ENCODE assay signal across 1 cellular context in the genomic region with DNA sequence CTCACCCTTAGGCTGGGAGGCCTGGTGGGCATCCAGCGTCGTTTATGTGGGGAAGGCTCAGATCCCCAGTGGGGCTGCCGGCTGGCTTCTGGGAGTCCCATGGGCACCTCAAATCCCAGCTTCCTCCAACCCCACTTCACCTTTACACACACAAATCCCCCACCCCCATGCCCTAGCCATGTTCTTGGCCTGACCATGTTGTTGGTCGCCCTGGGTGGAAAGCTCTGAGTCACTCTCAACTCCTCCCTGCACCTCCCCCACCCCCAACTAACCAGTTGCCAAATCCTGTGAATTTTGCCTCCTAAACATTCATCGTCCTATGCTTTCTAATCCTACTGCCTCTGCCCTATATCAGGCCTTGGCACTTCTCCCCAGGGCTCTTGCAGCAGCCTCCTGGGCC.
TF ChIP-seq lines count a peak whose summit lies in the region.

No MANE protein-coding gene starts in this region.

TF ChIP-seq in HepG2, 621 proteins besides CTCF, POLR2A, EP300 and RAD21 (continued from another document):
- TF ChIP-seq, protein P1, sequence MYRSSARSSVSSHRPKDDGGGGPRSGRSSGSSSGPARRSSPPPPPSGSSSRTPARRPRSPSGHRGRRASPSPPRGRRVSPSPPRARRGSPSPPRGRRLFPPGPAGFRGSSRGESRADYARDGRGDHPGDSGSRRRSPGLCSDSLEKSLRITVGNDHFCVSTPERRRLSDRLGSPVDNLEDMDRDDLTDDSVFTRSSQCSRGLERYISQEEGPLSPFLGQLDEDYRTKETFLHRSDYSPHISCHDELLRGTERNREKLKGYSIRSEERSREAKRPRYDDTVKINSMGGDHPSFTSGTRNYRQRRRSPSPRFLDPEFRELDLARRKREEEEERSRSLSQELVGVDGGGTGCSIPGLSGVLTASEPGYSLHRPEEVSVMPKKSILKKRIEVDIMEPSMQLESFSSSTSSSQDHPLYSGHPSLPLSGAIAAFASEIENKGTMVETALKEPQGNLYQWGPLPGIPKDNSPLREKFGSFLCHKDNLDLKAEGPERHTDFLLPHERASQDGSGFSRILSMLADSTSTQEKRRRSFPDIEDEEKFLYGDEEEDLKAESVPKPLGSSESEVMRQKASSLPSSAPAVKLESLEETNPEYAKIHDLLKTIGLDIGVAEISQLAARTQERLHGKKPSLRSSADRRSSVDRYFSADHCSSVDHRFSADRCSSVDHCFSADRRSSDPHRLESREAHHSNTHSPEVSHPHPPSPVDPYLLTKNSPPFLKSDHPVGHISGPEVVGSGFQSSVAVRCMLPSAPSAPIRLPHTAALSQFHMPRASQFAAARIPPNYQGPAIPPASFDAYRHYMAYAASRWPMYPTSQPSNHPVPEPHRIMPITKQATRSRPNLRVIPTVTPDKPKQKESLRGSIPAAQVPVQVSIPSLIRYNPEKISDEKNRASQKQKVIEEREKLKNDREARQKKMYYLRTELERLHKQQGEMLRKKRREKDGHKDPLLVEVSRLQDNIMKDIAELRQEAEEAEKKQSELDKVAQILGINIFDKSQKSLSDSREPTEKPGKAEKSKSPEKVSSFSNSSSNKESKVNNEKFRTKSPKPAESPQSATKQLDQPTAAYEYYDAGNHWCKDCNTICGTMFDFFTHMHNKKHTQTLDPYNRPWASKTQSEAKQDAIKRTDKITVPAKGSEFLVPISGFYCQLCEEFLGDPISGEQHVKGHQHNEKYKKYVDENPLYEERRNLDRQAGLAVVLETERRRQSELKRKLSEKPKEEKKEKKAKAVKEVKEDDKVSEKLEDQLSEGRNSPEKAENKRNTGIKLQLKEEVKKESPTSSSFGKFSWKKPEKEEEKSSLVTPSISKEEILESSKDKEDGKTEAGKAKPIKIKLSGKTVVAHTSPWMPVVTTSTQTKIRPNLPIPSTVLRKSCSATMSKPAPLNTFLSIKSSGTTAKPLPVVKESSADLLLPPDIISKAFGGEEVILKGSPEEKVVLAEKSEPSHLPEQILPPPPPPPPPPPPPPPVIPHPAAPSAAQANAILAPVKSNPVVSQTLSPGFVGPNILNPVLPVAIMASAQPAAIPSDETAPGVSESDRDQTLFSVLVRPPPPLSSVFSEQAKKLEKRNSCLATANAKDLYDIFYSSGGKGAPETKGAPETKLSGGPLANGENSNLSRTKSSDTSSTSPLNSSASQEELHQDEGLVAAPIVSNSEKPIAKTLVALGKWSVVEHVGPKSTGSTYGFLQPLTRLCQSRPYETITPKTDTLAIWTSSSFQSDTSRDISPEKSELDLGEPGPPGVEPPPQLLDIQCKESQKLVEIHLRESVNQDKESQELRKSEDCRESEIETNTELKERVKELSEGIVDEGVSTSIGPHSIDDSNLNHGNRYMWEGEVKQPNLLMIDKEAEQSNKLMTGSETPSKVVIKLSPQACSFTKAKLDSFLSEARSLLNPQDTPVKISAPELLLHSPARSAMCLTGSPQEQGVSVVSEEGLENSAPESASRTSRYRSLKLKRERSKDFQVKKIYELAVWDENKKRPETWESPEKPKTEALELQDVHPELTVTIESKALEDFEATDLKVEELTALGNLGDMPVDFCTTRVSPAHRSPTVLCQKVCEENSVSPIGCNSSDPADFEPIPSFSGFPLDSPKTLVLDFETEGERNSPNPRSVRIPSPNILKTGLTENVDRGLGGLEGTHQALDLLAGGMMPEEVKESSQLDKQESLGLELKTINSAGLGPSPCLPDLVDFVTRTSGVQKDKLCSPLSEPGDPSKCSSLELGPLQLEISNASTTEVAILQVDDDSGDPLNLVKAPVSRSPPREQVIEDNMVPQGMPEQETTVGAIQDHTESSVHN (CRISPR knock-in tag; IDR thresholded peaks at IDR 0.05): no peak
- TF ChIP-seq, protein P2, sequence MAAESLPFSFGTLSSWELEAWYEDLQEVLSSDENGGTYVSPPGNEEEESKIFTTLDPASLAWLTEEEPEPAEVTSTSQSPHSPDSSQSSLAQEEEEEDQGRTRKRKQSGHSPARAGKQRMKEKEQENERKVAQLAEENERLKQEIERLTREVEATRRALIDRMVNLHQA (CRISPR knock-in tag; IDR thresholded peaks at IDR 0.05): no peak
- no peak for TF ChIP-seq NAIF1 (CRISPR knock-in tag; IDR thresholded peaks at IDR 0.05; ENCODE audit: borderline replicate concordance)
